In the genomic region with DNA sequence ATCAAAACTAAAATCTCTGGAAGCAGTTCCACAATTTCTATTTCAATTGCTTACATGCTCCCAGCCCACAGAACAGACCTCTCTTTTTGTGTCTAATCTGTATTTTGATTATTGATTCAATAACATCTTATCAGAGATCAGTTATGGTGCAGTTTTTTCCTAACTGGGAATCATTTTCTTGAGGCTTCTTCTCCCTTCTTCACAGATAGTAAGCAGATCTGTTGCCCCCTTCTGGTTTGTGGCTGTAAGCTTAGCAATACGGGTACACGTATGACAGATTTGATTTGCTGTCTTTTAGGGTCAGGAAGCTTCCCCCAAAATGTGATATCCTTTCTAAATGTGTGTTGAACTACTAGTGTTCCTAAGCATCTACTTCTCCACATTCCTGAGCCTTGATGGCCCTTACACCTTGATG, we compare ENCODE assay signal across 8 cellular contexts. TPM values are rescaled to one million over a fixed set of nuclear protein-coding genes. Genes with fewer than 3 reads are reported as not detected.
DNase-seq lines count a peak whose midpoint lies in the region; ATAC-seq and TF ChIP-seq lines count a peak whose summit lies in the region.

No MANE protein-coding gene starts in this region.

- no peak overlapping the region for H3K23ac ChIP-seq in mesendoderm (ENCODE audit: low read length)

- peaks cover 23% of the 10 kb centered on the region for H3K4me1 ChIP-seq in Karpas-422 (ENCODE audit: low read length)
- no peaks in the 10 kb centered on the region for H3K4me1 ChIP-seq in mesendoderm (ENCODE audit: control insufficient read depth, low read depth, low read length)

- H3K27ac ChIP-seq in Karpas-422 (ENCODE audit: low read length): peak overlapping the region; percentile 11
- no peak overlapping the region for H3K27ac ChIP-seq in mesendoderm (ENCODE audit: low read depth, low read length)

- H4K20me1 ChIP-seq in Karpas-422 (ENCODE audit: insufficient read depth, low read depth, low read length): no peaks in the 10 kb centered on the region

- no peaks in the 10 kb centered on the region for H3K9me3 ChIP-seq in Karpas-422 (ENCODE audit: low read length)

- H2BK5ac ChIP-seq in mesendoderm (ENCODE audit: low read length): no peak overlapping the region

- H3K56ac ChIP-seq in mesendoderm (ENCODE audit: low read length): no peak overlapping the region

- H3K27me3 ChIP-seq in BJ (ENCODE audit: control insufficient read depth, insufficient read depth, low read length) (no peaks in the 10 kb centered on the region), Karpas-422 (ENCODE audit: low read length) (no peaks in the 10 kb centered on the region), mesendoderm (ENCODE audit: insufficient read depth, low read length, poor library complexity) (no peaks in the 10 kb centered on the region)

- H3K4me2 ChIP-seq in Karpas-422 (ENCODE audit: low read depth, low read length, poor library complexity, severe bottlenecking) (no peak overlapping the region), mesendoderm (ENCODE audit: low read length) (no peak overlapping the region)

- no peaks in the 10 kb centered on the region for H3K36me3 ChIP-seq in BJ (ENCODE audit: control insufficient read depth, insufficient read depth, low read length)
- H3K36me3 ChIP-seq in Karpas-422 (ENCODE audit: insufficient read depth, low read length): peaks cover 32% of the 10 kb centered on the region
- no peaks in the 10 kb centered on the region for H3K36me3 ChIP-seq in mesendoderm (ENCODE audit: control insufficient read depth, insufficient read depth, low read length)

- no peaks in the 10 kb centered on the region for H3K79me1 ChIP-seq in mesendoderm (ENCODE audit: low read length)

- H2BK15ac ChIP-seq in mesendoderm (replicated peaks; ENCODE audit: low read depth): no peak overlapping the region

- no peak for ATAC-seq in HG03196 (IDR thresholded peaks at IDR 0.05; ENCODE audit: unreplicated experiment)

- no peak overlapping the region for H2AFZ ChIP-seq in Karpas-422 (ENCODE audit: low read length)

- no CpG with 5 or more reads among the region's 2 CpGs for whole genome bisulfite sequencing in mesendoderm (ENCODE audit: extremely low coverage, insufficient coverage, low lambda C conversion rate)

- no peak overlapping the region for H2AK5ac ChIP-seq in mesendoderm (ENCODE audit: low read length)

- H4K8ac ChIP-seq in mesendoderm (ENCODE audit: low read depth, low read length): no peak overlapping the region

- H3K4me1 Mint-ChIP-seq in T-helper 2 cell treated with Interferon-gamma antibody and Interleukin-4, amounts not matched to agents 5 μg/mL and 100 μg/mL, for 36 hours (ENCODE audit: low read depth): peaks cover 6% of the 10 kb centered on the region

- H3K9me2 ChIP-seq in Karpas-422 (replicated peaks; ENCODE audit: insufficient read depth, low read length): no peaks in the 10 kb centered on the region

- H2BK120ac ChIP-seq in mesendoderm (ENCODE audit: low read depth, low read length): no peak overlapping the region

- H3K27ac Mint-ChIP-seq in T-helper 2 cell treated with Interferon-gamma antibody and Interleukin-4, amounts not matched to agents 5 μg/mL and 100 μg/mL, for 36 hours: no peak overlapping the region

- H3K9me3 Mint-ChIP-seq in T-helper 2 cell treated with Interferon-gamma antibody and Interleukin-4, amounts not matched to agents 5 μg/mL and 100 μg/mL, for 36 hours: no peaks in the 10 kb centered on the region

- no peak overlapping the region for H3K4me3 ChIP-seq in BJ (ENCODE audit: low read depth, low read length)
- H3K4me3 ChIP-seq in Karpas-422 (ENCODE audit: low read length): no peak overlapping the region
- no peak overlapping the region for H3K4me3 ChIP-seq in mesendoderm (ENCODE audit: low read length)

- H3K4me3 Mint-ChIP-seq in T-helper 2 cell treated with Interferon-gamma antibody and Interleukin-4, amounts not matched to agents 5 μg/mL and 100 μg/mL, for 36 hours: no peak overlapping the region

- H3K27me3 Mint-ChIP-seq in T-helper 2 cell treated with Interferon-gamma antibody and Interleukin-4, amounts not matched to agents 5 μg/mL and 100 μg/mL, for 36 hours (ENCODE audit: low read depth): no peaks in the 10 kb centered on the region

- peaks cover 26% of the 10 kb centered on the region for H3K36me3 Mint-ChIP-seq in T-helper 2 cell treated with Interferon-gamma antibody and Interleukin-4, amounts not matched to agents 5 μg/mL and 100 μg/mL, for 36 hours (ENCODE audit: low read depth)

- DNase-seq in BJ (ENCODE audit: low read depth) (no peak), Karpas-422 (peak; percentile 60), cerebellar cortex (ENCODE audit: low spot score) (peak; percentile 64), mesendoderm (peak; percentile 76), NCI-H2196 (lab: John Stamatoyannopoulos, UW; ENCODE audit: unreplicated experiment) (no peak)
- no peak for DNase-seq in activated CD4-positive, CD25-positive, alpha-beta regulatory T cell treated with anti-CD3 and anti-CD28 coated beads, Interleukin-2, amount 50 U/mL, for 72 hours
- no peak for DNase-seq in T-helper 2 cell treated with Interferon-gamma antibody and Interleukin-4, amounts not matched to agents 5 μg/mL and 100 μg/mL, for 36 hours (ENCODE audit: low spot score)

- H3K4ac ChIP-seq in mesendoderm (ENCODE audit: low read depth, low read length): no peak overlapping the region

- POLR2A ChIA-PET in BJ (lab: Charles Lee): no interaction called here

- H3K18ac ChIP-seq in mesendoderm (ENCODE audit: low read length): no peak overlapping the region

- CTCF ChIA-PET in BJ (lab: Yijun Ruan, JAX): interaction anchor here (0.7 to 2.6 kb wide), 8 partner anchors 9 to 147 kb away, joined by 3 to 12 read pairs (median 4); no protein-coding TSS in a partner anchor

- peak; percentile 70 for TF ChIP-seq CTCF in BJ (IDR thresholded peaks at IDR 0.05; ENCODE audit: insufficient read depth, low read depth, low read length)

- no peak overlapping the region for H4K5ac ChIP-seq in mesendoderm (ENCODE audit: low read length)

- H3K79me2 ChIP-seq in Karpas-422 (ENCODE audit: low read length): peaks cover 84% of the 10 kb centered on the region
- no peaks in the 10 kb centered on the region for H3K79me2 ChIP-seq in mesendoderm (ENCODE audit: control insufficient read depth, insufficient read depth, low read length)

- H3K9ac ChIP-seq in Karpas-422 (ENCODE audit: low read length) (no peak overlapping the region), mesendoderm (ENCODE audit: low read length) (no peak overlapping the region)

RNA-seq across cellular contexts. Expression of a gene that starts 39.4 kb away (rescaled TPM):
- 52.6 and 58.8 TPM in 2 replicates for polyA plus RNA-seq in BJ (2011; rRNA removed)
- 57.0 and 104 TPM in 2 replicates for polyA minus RNA-seq in BJ (2011; rRNA and poly(A)+ RNA removed)
- 87.4 and 120 TPM in 2 replicates for total RNA-seq in Karpas-422 (2014; rRNA removed; shearing (Covaris generic); ENCODE audit: low replicate concordance)
- polyA plus RNA-seq in mesendoderm (2013, experiment 1 of 2): 60.4 TPM
- polyA plus RNA-seq in mesendoderm (2013, experiment 2 of 2): 60.5 TPM

RNA-seq across cellular contexts. Expression of a gene that starts 39.5 kb away (rescaled TPM):
- 7.7 and 11.4 TPM in 2 replicates for polyA plus RNA-seq in BJ (2011; rRNA removed)
- 6.2 and 6.3 TPM in 2 replicates for polyA minus RNA-seq in BJ (2011; rRNA and poly(A)+ RNA removed)
- total RNA-seq in Karpas-422 (2014; rRNA removed; shearing (Covaris generic); ENCODE audit: low replicate concordance): 9.2 and 24.9 TPM in 2 replicates
- 6.1 TPM for polyA plus RNA-seq in mesendoderm (2013, experiment 1 of 2)
- polyA plus RNA-seq in mesendoderm (2013, experiment 2 of 2): 6.7 TPM

Comparison
In these comparisons a context has a peak if more than half of its experiments do, and no peak if none do; other contexts are left out.
1. DNase-seq: peak in Karpas-422 (single experiment), cerebellar cortex (single experiment) and mesendoderm (single experiment); none in BJ (single experiment), NCI-H2196 (single experiment), activated CD4-positive, CD25-positive, alpha-beta regulatory T cell treated with anti-CD3 and anti-CD28 coated beads, Interleukin-2, amount 50 U/mL, for 72 hours (single experiment) and T-helper 2 cell treated with Interferon-gamma antibody and Interleukin-4, amounts not matched to agents 5 μg/mL and 100 μg/mL, for 36 hours (single experiment).